11 cellular contexts compared by ENCODE assay signal in genomic region chr18:69882965-69883668, GRCh38.
A peak's percentile ranks its signal among the peaks of the same experiment; 100 is the strongest.
DNase-seq lines count a peak whose midpoint lies in the region; ATAC-seq lines count a peak whose summit lies in the region.
"Had no signal": no experiment of that assay in that cellular context is flagged by ENCODE, and none has a peak within 500 bp of the region (broad histone marks: within the 10 kb centered on the region; RNA-seq: fewer than 3 reads in every experiment).

No MANE protein-coding gene starts in this region.

- H3K27ac ChIP-seq in CD4-positive, alpha-beta memory T cell (ENCODE audit: low read depth, low read length) = no peak overlapping the region
- H3K27ac ChIP-seq in right cardiac atrium (ENCODE audit: low read length) = no peak overlapping the region
- H3K27ac ChIP-seq: epithelial cell of prostate had no signal

- peaks cover 48 to 50% of the 10 kb centered on the region in 2 donors for H3K36me3 Mint-ChIP-seq in CD4-positive, alpha-beta memory T cell

- H3K27me3 Mint-ChIP-seq in CD4-positive, alpha-beta memory T cell = no peaks in the 10 kb centered on the region
- H3K27me3 Mint-ChIP-seq: progenitor cell of endocrine pancreas had no signal

- no peaks in the 10 kb centered on the region for H3K27me3 ChIP-seq in CD4-positive, alpha-beta memory T cell (ENCODE audit: insufficient read depth, low read length)
- no peaks in the 10 kb centered on the region for H3K27me3 ChIP-seq in right cardiac atrium (ENCODE audit: control insufficient read depth, insufficient read depth)

- H3K9me3 ChIP-seq in CD4-positive, alpha-beta memory T cell (ENCODE audit: control insufficient read depth in 1 of 2, low read length in 2 of 2) = no peaks in the 10 kb centered on the region
- no peaks in the 10 kb centered on the region for H3K9me3 ChIP-seq in right cardiac atrium (ENCODE audit: control insufficient read depth, low read length)

- no peaks in the 10 kb centered on the region for H3K36me3 ChIP-seq in CD4-positive, alpha-beta memory T cell (ENCODE audit: insufficient read depth, low read length)

- in situ Hi-C loops in ACHN (cut with HindIII; ENCODE audit: low pct_ligation_motif_present, low pct_unique_long_range_greater_than_20kb, low sequenced_read_pairs) = no loop called here

- peak overlapping the region in 2 of 8 donors; percentile 31 to 44 for H3K4me3 Mint-ChIP-seq in CD4-positive, alpha-beta memory T cell

- H3K4me3 ChIP-seq in CD4-positive, alpha-beta memory T cell (ENCODE audit: low read length in 2 of 2) = no peak overlapping the region
- H3K4me3 ChIP-seq in right cardiac atrium (ENCODE audit: low read length) = no peak overlapping the region

- POLR2A ChIA-PET in CD4-positive, alpha-beta memory T cell (lab: Charles Lee; ENCODE audit: partially characterized antibody) = interaction anchor here (0.9 to 5.3 kb wide), 4 partner anchors 9 to 72 kb away, joined by 3 to 27 read pairs (median 4); no protein-coding TSS in a partner anchor

- peak; percentile 0 for DNase-seq in ACHN
- no peak for DNase-seq in CD4-positive, alpha-beta memory T cell
- DNase-seq in right cardiac atrium = no peak
- no peak for DNase-seq in iPS-NIHi7 (ENCODE audit: extremely low spot score)
- no peak for DNase-seq in stimulated activated CD4-positive, alpha-beta T cell treated with anti-CD3 and anti-CD28 coated beads, Interleukin-4, amount 100 ng/mL, for 1 hour
- DNase-seq: NCI-H2029 had no signal

- CTCF ChIA-PET in CD4-positive, alpha-beta memory T cell (lab: Charles Lee; ENCODE audit: partially characterized antibody) = interaction anchor here (1.4 to 1.5 kb wide), 3 partner anchors 15 to 76 kb away, joined by 3 to 6 read pairs (median 4); no protein-coding TSS in a partner anchor

- 77% methylated on average over 6 of the region's 6 CpGs for WGBS in right cardiac atrium

- H3K4me1 ChIP-seq in CD4-positive, alpha-beta memory T cell (ENCODE audit: insufficient read depth, low read length) = peaks cover 46% of the 10 kb centered on the region
- no peaks in the 10 kb centered on the region for H3K4me1 ChIP-seq in right cardiac atrium (ENCODE audit: control insufficient read depth, insufficient read depth, low read length)

- peak overlapping the region in 3 of 7 donors; percentile 45 to 85 (median 46) for H3K27ac Mint-ChIP-seq in CD4-positive, alpha-beta memory T cell
- H3K27ac Mint-ChIP-seq: progenitor cell of endocrine pancreas had no signal

- H3K4me1 Mint-ChIP-seq in CD4-positive, alpha-beta memory T cell = peaks cover 53 to 89% (median 69%) of the 10 kb centered on the region in 4 donors

- intact Hi-C loops in CD4-positive, alpha-beta memory T cell (cut with micrococcal nuclease) = no loop called here
- intact Hi-C loops in right cardiac atrium (cut with DNase I) = no loop called here

- ATAC-seq in GM18873 (IDR thresholded peaks at IDR 0.05; ENCODE audit: low FRiP score, unreplicated experiment) = peak; percentile 40
- peak; percentile 50 for ATAC-seq in HG02759 (IDR thresholded peaks at IDR 0.05; ENCODE audit: unreplicated experiment)
- ATAC-seq in HG03575 (IDR thresholded peaks at IDR 0.05; ENCODE audit: extremely low read depth, insufficient number of reproducible peaks, low FRiP score, unreplicated experiment) = peak; percentile 43
- no peak for ATAC-seq in right cardiac atrium

- no peaks in the 10 kb centered on the region for H3K9me3 Mint-ChIP-seq in CD4-positive, alpha-beta memory T cell

Comparison
In these comparisons a context has a peak if more than half of its experiments do, and no peak if none do; other contexts are left out.
1. ATAC-seq: peak in GM18873 (single experiment), HG02759 (single experiment) and HG03575 (single experiment); none in right cardiac atrium (0 of 2).